11 cellular contexts compared by ENCODE assay signal in the genomic region with DNA sequence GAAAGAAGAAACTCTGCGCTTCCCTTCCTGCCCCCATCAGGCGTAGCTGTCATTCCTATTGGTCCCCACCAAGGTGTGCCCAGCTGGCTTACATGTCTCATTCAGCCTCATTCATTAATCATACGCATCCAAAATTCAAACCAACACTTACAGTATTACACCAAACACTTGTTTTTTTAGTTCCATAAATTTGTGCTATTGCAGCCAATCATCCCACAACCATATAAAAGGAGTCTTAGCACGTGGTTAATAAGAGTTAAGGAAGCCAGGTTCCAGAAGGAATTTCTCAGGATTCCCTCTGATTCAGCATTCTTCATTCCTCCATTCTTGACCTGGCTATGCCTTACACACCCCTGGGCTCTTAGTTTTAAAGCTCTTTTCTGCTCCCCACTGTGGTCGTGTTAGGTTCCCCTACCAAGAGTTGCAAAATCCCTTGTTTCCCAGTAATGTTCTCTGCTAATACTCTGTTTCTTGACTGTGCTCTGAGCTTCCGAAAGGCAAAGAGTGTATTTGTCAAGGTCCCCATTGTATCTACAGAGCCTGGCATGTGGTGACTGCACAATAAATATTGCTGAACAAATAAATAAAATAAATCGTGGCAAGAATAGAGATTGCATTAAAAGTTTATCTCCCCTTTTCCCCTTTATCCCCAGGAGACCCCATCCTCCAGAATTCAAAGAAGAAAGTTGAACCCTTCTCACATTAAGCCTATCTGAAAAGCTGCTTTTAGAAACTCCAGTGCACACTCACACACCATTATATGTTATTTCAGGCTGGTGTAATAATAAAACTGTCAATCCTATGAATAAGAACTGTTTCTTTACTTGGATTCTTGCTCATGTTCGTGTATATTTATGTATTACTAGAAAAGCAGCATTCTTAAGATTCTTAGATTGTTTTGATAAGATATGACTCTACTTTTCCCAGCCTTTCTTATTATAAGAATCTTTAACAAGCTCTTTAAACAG.
DNase-seq lines count a peak whose midpoint lies in the region; ATAC-seq and TF ChIP-seq lines count a peak whose summit lies in the region.
"Had no signal": no experiment of that assay in that cellular context is flagged by ENCODE, and none has a peak within 500 bp of the region (broad histone marks: within the 10 kb centered on the region; RNA-seq: fewer than 3 reads in every experiment).

No MANE protein-coding gene starts in this region.

- no peak for ATAC-seq in HG02885 (IDR thresholded peaks at IDR 0.05; ENCODE audit: poor library complexity, unreplicated experiment)
- ATAC-seq in HG03095 (IDR thresholded peaks at IDR 0.05; ENCODE audit: unreplicated experiment) = no peak

- no peak overlapping the region for H3K27ac ChIP-seq in left ventricle myocardium inferior (replicated peaks)
- H3K27ac ChIP-seq: HL-60, Peyer's patch, suprapubic skin had no signal

- H3K4me3 ChIP-seq in astrocyte of the cerebellum (ENCODE audit: low read depth, low read length) (no peak overlapping the region), left ventricle myocardium inferior (no peak overlapping the region)
- H3K4me3 ChIP-seq: Peyer's patch, suprapubic skin had no signal

- H3K4me1 ChIP-seq in left ventricle myocardium inferior = no peaks in the 10 kb centered on the region
- H3K4me1 ChIP-seq: Peyer's patch, suprapubic skin had no signal

- TF ChIP-seq CTCF in astrocyte of the cerebellum (IDR thresholded peaks at IDR 0.05; ENCODE audit: low read depth, low read length, missing control alignments) (no peak), left ventricle myocardium inferior (IDR thresholded peaks at IDR 0.05; ENCODE audit: borderline replicate concordance) (no peak)

- H3K36me3 ChIP-seq in left ventricle myocardium inferior = no peaks in the 10 kb centered on the region
- H3K36me3 ChIP-seq: Peyer's patch, suprapubic skin had no signal

- intact Hi-C loops in left ventricle myocardium inferior (cut with micrococcal nuclease) = no loop called here

- DNase-seq in A172 (ENCODE audit: low spot score) (peak; percentile 92), HPDE6-E6E7 (ENCODE audit: extremely low spot score) (peak; percentile 55), astrocyte of the cerebellum (ENCODE audit: low read depth) (peak; percentile 5), iris pigment epithelial cell (ENCODE audit: low read depth) (peak; percentile 89), KG1 (lab: John Stamatoyannopoulos, UW) (no peak), left ventricle myocardium inferior (no peak)
- DNase-seq: Peyer's patch had no signal

- in situ Hi-C loops in astrocyte of the cerebellum (cut with HindIII; ENCODE audit: low sequenced_read_pairs) = no loop called here

- no peaks in the 10 kb centered on the region for H3K9me3 ChIP-seq in left ventricle myocardium inferior (replicated peaks)
- H3K9me3 ChIP-seq: Peyer's patch, suprapubic skin had no signal

- no peaks in the 10 kb centered on the region for H3K27me3 ChIP-seq in left ventricle myocardium inferior (ENCODE audit: low read depth)
- H3K27me3 ChIP-seq: Peyer's patch, suprapubic skin had no signal

Comparison
In these comparisons a context has a peak if more than half of its experiments do, and no peak if none do; other contexts are left out.
1. DNase-seq: peak in A172 (single experiment), HPDE6-E6E7 (single experiment), astrocyte of the cerebellum (single experiment) and iris pigment epithelial cell (single experiment); none in KG1 (single experiment) and left ventricle myocardium inferior (single experiment).